ENCODE assay signal across 18 cellular contexts in the genomic region with DNA sequence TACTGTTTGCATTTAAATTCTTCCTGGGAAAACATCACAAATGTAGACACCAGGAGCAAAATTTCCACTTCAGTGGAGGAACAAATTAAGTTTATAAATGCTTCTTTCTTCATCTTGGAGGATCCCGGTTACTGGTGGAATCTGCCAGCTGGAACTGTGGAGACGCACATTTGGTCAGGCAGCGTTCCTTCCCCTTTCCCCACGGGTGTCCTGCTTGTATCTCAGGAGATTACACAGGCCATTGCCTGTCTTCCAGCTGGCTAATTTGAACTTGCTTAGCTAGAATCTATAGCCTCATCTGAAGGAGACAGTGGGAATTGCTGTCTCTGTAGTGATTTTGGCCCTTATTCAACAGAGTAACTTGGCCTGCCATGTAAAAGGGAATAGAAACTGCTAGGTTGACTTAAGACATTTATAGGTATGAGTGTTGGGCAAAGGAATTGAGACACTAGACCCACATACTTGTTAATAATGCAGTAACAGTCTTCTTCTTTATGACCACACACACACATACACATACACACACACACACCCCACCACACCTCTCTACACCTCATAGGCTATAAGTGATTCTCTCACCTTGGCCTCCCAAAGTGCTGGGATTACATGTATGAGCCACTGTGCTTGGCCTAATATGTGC. TPM values are rescaled to one million over a fixed set of nuclear protein-coding genes. Genes with fewer than 3 reads are reported as not detected.
DNase-seq lines count a peak whose midpoint lies in the region; FAIRE-seq and TF ChIP-seq lines count a peak whose summit lies in the region.
"Had no signal": no experiment of that assay in that cellular context is flagged by ENCODE, and none has a peak within 500 bp of the region (broad histone marks: within the 10 kb centered on the region; RNA-seq: fewer than 3 reads in every experiment).

No MANE protein-coding gene starts in this region.

- no peaks in the 10 kb centered on the region; the same call in 1 of the 2 replicates for H3F3A ChIP-seq in DOHH2 (ENCODE audit: control insufficient read depth, insufficient read depth)

- no peaks in the 10 kb centered on the region for H3K4me1 Mint-ChIP-seq in progenitor cell of endocrine pancreas (ENCODE audit: low read depth)
- H3K4me1 Mint-ChIP-seq: CD8-positive, alpha-beta memory T cell had no signal

- peaks cover 55% of the 10 kb centered on the region for H3K4me1 ChIP-seq in DOHH2 (ENCODE audit: control insufficient read depth, low read length)
- no peaks in the 10 kb centered on the region for H3K4me1 ChIP-seq in prostate gland (replicated peaks)

- DNase-seq in GM12892 (ENCODE audit: insufficient read length) (no peak), prostate gland (ENCODE audit: low spot score) (peak; percentile 5), dedifferentiated amniotic fluid mesenchymal stem cell (ENCODE audit: extremely low spot score) (no peak), NCI-H69 (lab: John Stamatoyannopoulos, UW) (no peak), progenitor cell of endocrine pancreas (ENCODE audit: low spot score, unreplicated experiment) (no peak)
- DNase-seq: CD8-positive, alpha-beta memory T cell; DMS 273 treated with DMSO at 0.1 percent for 48 hours; NCI-H1092; NCI-H226; NCI-H526; NK-92 treated with Interleukin-12 subunit alpha and Interleukin-12 subunit beta, amount 100 ng/mL, for 24 hours; SIG-M5 had no signal

- intact Hi-C loops in prostate gland (cut with DNase I) = no loop called here

- H3K27ac Mint-ChIP-seq in progenitor cell of endocrine pancreas = no peak overlapping the region
- H3K27ac Mint-ChIP-seq: CD8-positive, alpha-beta memory T cell had no signal

- TF ChIP-seq CTCF in DOHH2 (IDR thresholded peaks at IDR 0.05; ENCODE audit: low read depth, low read length, poor library complexity, severe bottlenecking) (no peak), VCaP (conservative IDR thresholded peaks at IDR 0.05) (no peak), prostate gland (IDR thresholded peaks at IDR 0.05) (no peak), progenitor cell of endocrine pancreas (IDR thresholded peaks at IDR 0.05; ENCODE audit: unreplicated experiment) (no peak)

- H3K9me3 Mint-ChIP-seq in progenitor cell of endocrine pancreas (ENCODE audit: low read depth) = no peaks in the 10 kb centered on the region
- H3K9me3 Mint-ChIP-seq: CD8-positive, alpha-beta memory T cell had no signal

- H3K4me3 ChIP-seq in DOHH2 (ENCODE audit: low read length) (no peak overlapping the region), prostate gland (no peak overlapping the region)

- H3K36me3 ChIP-seq in DOHH2 (ENCODE audit: control insufficient read depth, low read length) (no peaks in the 10 kb centered on the region), prostate gland (no peaks in the 10 kb centered on the region)

- FAIRE-seq in GM12892 (lab: Jason Lieb, UNC) = peak; percentile 14
- FAIRE-seq: GM18507 had no signal

- H3K36me3 Mint-ChIP-seq in progenitor cell of endocrine pancreas (ENCODE audit: insufficient read depth) = no peaks in the 10 kb centered on the region
- H3K36me3 Mint-ChIP-seq: CD8-positive, alpha-beta memory T cell had no signal

- H3K27me3 Mint-ChIP-seq in progenitor cell of endocrine pancreas = no peaks in the 10 kb centered on the region

- no peaks in the 10 kb centered on the region for H3K9me3 ChIP-seq in DOHH2 (ENCODE audit: control insufficient read depth, insufficient read depth, low read length)
- H3K9me3 ChIP-seq in prostate gland = no peaks in the 10 kb centered on the region

- no peaks in the 10 kb centered on the region for H4K20me1 ChIP-seq in DOHH2 (ENCODE audit: control insufficient read depth, insufficient read depth, low read depth, low read length)

- TF ChIP-seq POLR2A in GM12892 (IDR thresholded peaks at IDR 0.05; ENCODE audit: low read depth, low read length) = no peak
- no peak for TF ChIP-seq POLR2A in prostate gland (IDR thresholded peaks at IDR 0.05)

- H3K9me2 ChIP-seq in DOHH2 (replicated peaks; ENCODE audit: control insufficient read depth, low read length) = no peaks in the 10 kb centered on the region

- no peak overlapping the region for H3K4me3 Mint-ChIP-seq in progenitor cell of endocrine pancreas (ENCODE audit: low read depth)
- H3K4me3 Mint-ChIP-seq: CD8-positive, alpha-beta memory T cell had no signal

- no peaks in the 10 kb centered on the region for H3K79me2 ChIP-seq in DOHH2 (ENCODE audit: control insufficient read depth, low read length)

- H3K4me2 ChIP-seq in DOHH2 (ENCODE audit: low read length) = 0 out of 2 replicates have a peak overlapping the region, but pooled peaks have one; percentile 9

- H3K27ac ChIP-seq in DOHH2 (ENCODE audit: low read depth, low read length) (no peak overlapping the region), VCaP (peak overlapping the region; percentile 21; the same call in 1 of the 2 replicates), prostate gland (no peak overlapping the region)

- 55% methylated on average over 4 of the region's 4 CpGs for WGBS in prostate gland

- H3K27me3 ChIP-seq in DOHH2 (ENCODE audit: control insufficient read depth, low read length) (no peaks in the 10 kb centered on the region), prostate gland (replicated peaks; ENCODE audit: insufficient read depth) (no peaks in the 10 kb centered on the region)

RNA-seq across cellular contexts. Expression of gene TSBP1, which starts 34.4 kb away (rescaled TPM):
- not detected for polyA plus RNA-seq in GM12892 (2012; ENCODE audit: missing spikeins)
- total RNA-seq in prostate gland (under 1 TPM in 1 of 2 donors, not detected in 1; 0.45 TPM), progenitor cell of endocrine pancreas (not detected in 2 replicates)
- total RNA-seq: CD8-positive, alpha-beta memory T cell; HT1080 had no signal
- polyA plus RNA-seq: AG04450; BJ; CD8-positive, alpha-beta memory T cell had no signal
